8 cellular contexts compared by ENCODE assay signal in genomic region chr15:42920281-42921048, GRCh38. TPM values are rescaled to one million over a fixed set of nuclear protein-coding genes. Genes with fewer than 3 reads are reported as not detected.
DNase-seq lines count a peak whose midpoint lies in the region; ATAC-seq and TF ChIP-seq lines count a peak whose summit lies in the region.

Gene TTBK2 (minus strand): TSS chr15:42920778. CDS start chr15:42878617, 42,161 bp downstream.

- peak within 1 kb of the TSS; percentile 39 for H3K27ac ChIP-seq in CD8-positive, alpha-beta T cell (ENCODE audit: low read depth, low read length)

- DNase-seq in CD8-positive, alpha-beta T cell, result peak; percentile 94 to 98 (median 97)
- DNase-seq in HS-27A (ENCODE audit: low read depth), result peak; percentile 96
- peak; percentile 90 for DNase-seq in NK-92 (lab: John Stamatoyannopoulos, UW; ENCODE audit: unreplicated experiment)
- peak; percentile 94 to 95 for DNase-seq in activated CD8-positive, alpha-beta memory T cell treated with anti-CD3 and anti-CD28 coated beads for 1 hour (ENCODE audit: extremely low read depth in 1 of 2, low read depth in 1 of 2)
- peak; percentile 96 for DNase-seq in effector CD8-positive, alpha-beta T cell (lab: John Stamatoyannopoulos, UW)
- DNase-seq in lung microvascular endothelial cell (ENCODE audit: low read depth in 2 of 2), result peak; percentile 99
- peak; percentile 94 to 96 (median 96) for DNase-seq in stimulated activated CD4-positive, alpha-beta T cell treated with anti-CD3 and anti-CD28 coated beads, TNF-alpha, amount 100 ng/mL, for 48 hours (ENCODE audit: low read depth in 3 of 3)

- H3K27me3 ChIP-seq in CD8-positive, alpha-beta T cell (ENCODE audit: insufficient read depth, low read length), result no peaks in the 10 kb centered on the region

- peaks cover 10% of the 10 kb centered on the region for H3K36me3 Mint-ChIP-seq in CD8-positive, alpha-beta T cell

- POLR2A ChIA-PET in CD8-positive, alpha-beta T cell (lab: Charles Lee), result interaction anchor here (0.7 kb wide), 1 partner anchor 61 kb away, joined by 3 read pairs; no protein-coding TSS in a partner anchor

- intact Hi-C loops in CD8-positive, alpha-beta T cell (cut with DNase I, micrococcal nuclease), result loop anchor here (1.0 to 10.0 kb wide), 12 partner anchors 66 to 1588 kb away; partner anchors contain the start of genes CDAN1 (in 2 of the 2), STARD9 (in 2 of the 2), VPS39 (in 2 of the 2) and CCNDBP1 (in 1 of the 2)

- CTCF ChIA-PET in CD8-positive, alpha-beta T cell (lab: Charles Lee), result no interaction called here

- TF ChIP-seq CTCF in CD8-positive, alpha-beta T cell (IDR thresholded peaks at IDR 0.05), result no peak

- peaks cover 9% of the 10 kb centered on the region for H3K4me1 ChIP-seq in CD8-positive, alpha-beta T cell (ENCODE audit: insufficient read depth, low read length)

- H3K4me3 Mint-ChIP-seq in CD8-positive, alpha-beta T cell, result peak within 1 kb of the TSS; percentile 98

- H3K9me3 ChIP-seq in CD8-positive, alpha-beta T cell (ENCODE audit: low read length), result no peaks in the 10 kb centered on the region

- peaks cover 31% of the 10 kb centered on the region for H3K4me1 Mint-ChIP-seq in CD8-positive, alpha-beta T cell (ENCODE audit: low read depth)

- H3K9me3 Mint-ChIP-seq in CD8-positive, alpha-beta T cell, result no peaks in the 10 kb centered on the region

- no peaks in the 10 kb centered on the region for H3K36me3 ChIP-seq in CD8-positive, alpha-beta T cell (ENCODE audit: insufficient read depth, low read length)

- peak within 1 kb of the TSS; percentile 96 for H3K27ac Mint-ChIP-seq in CD8-positive, alpha-beta T cell

- ATAC-seq in CD8-positive, alpha-beta T cell, result peak; percentile 94
- ATAC-seq in GM19467 (IDR thresholded peaks at IDR 0.05; ENCODE audit: unreplicated experiment), result peak; percentile 87

- peak within 1 kb of the TSS; percentile 69 for H3K4me3 ChIP-seq in CD8-positive, alpha-beta T cell (ENCODE audit: low read depth, low read length)

- no peaks in the 10 kb centered on the region for H3K27me3 Mint-ChIP-seq in CD8-positive, alpha-beta T cell (ENCODE audit: low read depth)

RNA-seq across cellular contexts. Expression of gene TTBK2, which starts in this region (rescaled TPM):
- total RNA-seq in CD8-positive, alpha-beta T cell, result 10 to 100 TPM; 17.7 to 19.3 TPM
- total RNA-seq in lung microvascular endothelial cell, result 7.2 and 9.9 TPM in 2 replicates

Comparison
In these comparisons a context has a peak if more than half of its experiments do, and no peak if none do; other contexts are left out.
1. Peak in every context shown above with its lines: DNase-seq, ATAC-seq, H3K4me3 ChIP-seq and H3K27ac ChIP-seq.